ENCODE assay signal across 25 cellular contexts in genomic region chrX:70332600-70332999, GRCh38. TPM values are rescaled to one million over a fixed set of nuclear protein-coding genes. Genes with fewer than 3 reads are reported as not detected.
DNase-seq lines count a peak whose midpoint lies in the region; ATAC-seq, FAIRE-seq and TF ChIP-seq lines count a peak whose summit lies in the region.
"Had no signal": no experiment of that assay in that cellular context is flagged by ENCODE, and none has a peak within 500 bp of the region (broad histone marks: within the 10 kb centered on the region; RNA-seq: fewer than 3 reads in every experiment).

No MANE protein-coding gene starts in this region.

- DNase-seq in BE2C (no peak), HFFc6 (peak; percentile 0), K562 (ENCODE audit: extremely low read depth in 1 of 4, low spot score in 3 of 4) (peak in 3 of 4 experiments; percentile 1 to 11 (median 5)), kidney epithelial cell (ENCODE audit: low read depth) (no peak), NCI-H2029 (lab: John Stamatoyannopoulos, UW) (no peak)
- DNase-seq in stimulated activated CD4-positive, alpha-beta T cell treated with anti-CD3 and anti-CD28 coated beads, Interleukin-1b, Interleukin-23, amount 100 ng/mL, for 48 hours, result no peak
- DNase-seq in activated CD4-positive, CD25-positive, alpha-beta regulatory T cell (lab: John Stamatoyannopoulos, UW), result no peak
- DNase-seq: activated CD4-positive, alpha-beta T cell treated with anti-CD3 and anti-CD28 coated beads for 36 hours; activated CD8-positive, alpha-beta memory T cell treated with anti-CD3 and anti-CD28 coated beads, Interleukin-2, amount 50 U/mL, for 4 hours; activated naive CD4-positive, alpha-beta T cell treated with Interleukin-2 at 50 U/mL for 16 hours; DMS79 treated with DMSO at 0.1 percent for 48 hours; heart left ventricle; islet precursor cell; mesenchymal stem cell; NCI-H1694; NCI-H446; SIG-M5; sigmoid colon; stimulated activated CD4-positive, alpha-beta T cell treated with anti-CD3 and anti-CD28 coated beads, Interleukin-2, amount 100 ng/mL, for 48 hours; testis had no signal

- H3K9me1 ChIP-seq in K562 (ENCODE audit: control insufficient read depth, insufficient read depth, low read length), result no peaks in the 10 kb centered on the region

- H3K4me3 ChIP-seq in BE2C (ENCODE audit: low read depth, low read length) (no peak overlapping the region), K562 (no peak overlapping the region), kidney epithelial cell (ENCODE audit: low read depth, low read length) (no peak overlapping the region)
- H3K4me3 ChIP-seq: esophagus muscularis mucosa, heart left ventricle, sigmoid colon, testis had no signal

- H3K27me3 ChIP-seq in BE2C, result no peaks in the 10 kb centered on the region
- H3K27me3 ChIP-seq in K562 (ENCODE audit: control insufficient read depth in 2 of 2, insufficient read depth in 2 of 2, low read length in 2 of 2), result no peaks in the 10 kb centered on the region
- H3K27me3 ChIP-seq in kidney epithelial cell (ENCODE audit: control insufficient read depth, insufficient read depth, low read length), result no peaks in the 10 kb centered on the region
- H3K27me3 ChIP-seq: esophagus muscularis mucosa, sigmoid colon, testis had no signal

- no peak overlapping the region for H3K4me3 Mint-ChIP-seq in HFFc6
- H3K4me3 Mint-ChIP-seq: activated CD4-positive, alpha-beta T cell treated with anti-CD3 and anti-CD28 coated beads for 36 hours; CD14-positive monocyte; T-helper 2 cell treated with Interferon-gamma antibody and Interleukin-4, amounts not matched to agents 5 μg/mL and 100 μg/mL, for 36 hours had no signal

- H4K20me1 ChIP-seq in K562 (replicated peaks; ENCODE audit: control insufficient read depth, insufficient read depth, low read length), result no peaks in the 10 kb centered on the region

- H3K9me3 ChIP-seq in BE2C, result no peaks in the 10 kb centered on the region
- no peaks in the 10 kb centered on the region for H3K9me3 ChIP-seq in K562 (replicated peaks; ENCODE audit: control insufficient read depth, insufficient read depth, low read depth, low read length)
- H3K9me3 ChIP-seq: esophagus muscularis mucosa, heart left ventricle, sigmoid colon, testis had no signal

- H3K9me3 Mint-ChIP-seq in HFFc6, result no peaks in the 10 kb centered on the region
- H3K9me3 Mint-ChIP-seq: CD14-positive monocyte; T-helper 2 cell treated with Interferon-gamma antibody and Interleukin-4, amounts not matched to agents 5 μg/mL and 100 μg/mL, for 36 hours had no signal

- no peaks in the 10 kb centered on the region for H3K4me1 ChIP-seq in BE2C
- H3K4me1 ChIP-seq in K562 (replicated peaks in 1 of 2; ENCODE audit: control insufficient read depth in 2 of 2, insufficient read depth in 2 of 2, low read length in 2 of 2), result no peaks in the 10 kb centered on the region
- H3K4me1 ChIP-seq: esophagus muscularis mucosa, heart left ventricle, sigmoid colon, testis had no signal

- no peaks in the 10 kb centered on the region for H3K36me3 ChIP-seq in BE2C
- H3K36me3 ChIP-seq in K562 (ENCODE audit: control insufficient read depth, insufficient read depth, low read length), result peaks cover 59% of the 10 kb centered on the region; the same call in 2 of the 3 replicates
- H3K36me3 ChIP-seq in kidney epithelial cell (ENCODE audit: control insufficient read depth, insufficient read depth, low read length), result no peaks in the 10 kb centered on the region
- H3K36me3 ChIP-seq: esophagus muscularis mucosa, heart left ventricle, sigmoid colon had no signal

- H3K9ac ChIP-seq in K562 (ENCODE audit: insufficient read depth in 1 of 2, low read depth in 2 of 2, low read length in 2 of 2), result no peak overlapping the region

- no peaks in the 10 kb centered on the region for H3K79me2 ChIP-seq in K562 (ENCODE audit: control insufficient read depth, insufficient read depth, low read length)

- H3K36me3 Mint-ChIP-seq in HFFc6 (ENCODE audit: low read depth), result peaks cover 5% of the 10 kb centered on the region; the same call in 1 of the 2 replicates

- CTCF ChIA-PET in K562 (lab: Yijun Ruan, JAX; ENCODE audit: low intra/inter-chr PET ratio), result no interaction called here

- ATAC-seq in K562 (peak; percentile 64; the same call in 1 of the 3 replicates), GM21423 (IDR thresholded peaks at IDR 0.05; ENCODE audit: unreplicated experiment) (no peak)
- ATAC-seq: activated CD4-positive, alpha-beta T cell treated with anti-CD3 and anti-CD28 coated beads for 36 hours; heart left ventricle had no signal

- TF ChIP-seq POLR2A in K562 (conservative IDR thresholded peaks at IDR 0.05), result no peak

- no peak overlapping the region for H3K27ac Mint-ChIP-seq in HFFc6
- H3K27ac Mint-ChIP-seq: activated CD4-positive, alpha-beta T cell treated with anti-CD3 and anti-CD28 coated beads for 36 hours; CD14-positive monocyte; T-helper 2 cell treated with Interferon-gamma antibody and Interleukin-4, amounts not matched to agents 5 μg/mL and 100 μg/mL, for 36 hours had no signal

- POLR2A ChIA-PET in K562 (lab: Yijun Ruan, JAX), result interaction anchor here (1.0 kb wide), 1 partner anchor 26 kb away, joined by 6 read pairs; no protein-coding TSS in a partner anchor

- FAIRE-seq in K562 (lab: Jason Lieb, UNC), result no peak

- intact Hi-C loops in K562 (cut with micrococcal nuclease), result no loop called here

- H3K27me3 Mint-ChIP-seq in HFFc6 (ENCODE audit: insufficient read depth), result no peaks in the 10 kb centered on the region
- H3K27me3 Mint-ChIP-seq: activated CD4-positive, alpha-beta T cell treated with anti-CD3 and anti-CD28 coated beads for 36 hours had no signal

- no peaks in the 10 kb centered on the region for H3K4me1 Mint-ChIP-seq in HFFc6 (ENCODE audit: low read depth)

- no peak overlapping the region for H3K4me2 ChIP-seq in K562 (ENCODE audit: insufficient read depth, low read length)

- H3K27ac ChIP-seq in K562 (ENCODE audit: extremely low read depth, low read depth, low read length), result no peak overlapping the region
- H3K27ac ChIP-seq: esophagus muscularis mucosa, heart left ventricle, sigmoid colon, testis had no signal

- no peak for TF ChIP-seq EP300 in K562 (IDR thresholded peaks at IDR 0.05; ENCODE audit: low read length)

- TF ChIP-seq RAD21 in K562 (CRISPR knock-in tag; conservative IDR thresholded peaks at IDR 0.05 in 1 of 2, IDR thresholded peaks at IDR 0.05 in 1 of 2), result no peak

- no TSS peak for BruUV-seq in K562 (replicated peaks; lab: Mats Ljungman, UMichigan)

- in situ Hi-C loops in K562 (cut with MboI), result no loop called here

- 100% methylated on average over 1 of the region's 1 CpG for WGBS in K562 (ENCODE audit: insufficient coverage, low coverage, missing lambda C conversion rate)

- TF ChIP-seq CTCF in BE2C (IDR thresholded peaks at IDR 0.05; ENCODE audit: low read depth, low read length), result peak; percentile 25
- TF ChIP-seq CTCF in HFFc6 (IDR thresholded peaks at IDR 0.05), result no peak
- 0 out of 6 replicates have a peak, but pooled peaks of 1 of the 3 experiments have one; percentile 22 for TF ChIP-seq CTCF in K562 (IDR thresholded peaks at IDR 0.05 in 2 of 3, conservative IDR thresholded peaks at IDR 0.05 in 1 of 3; ENCODE audit: insufficient read depth in 2 of 3, low read depth in 1 of 3, low read length in 3 of 3)
- peak; percentile 8 for TF ChIP-seq CTCF in kidney epithelial cell (IDR thresholded peaks at IDR 0.05; ENCODE audit: insufficient read depth, low read length, poor library complexity, severe bottlenecking)

- no peak overlapping the region for H2AFZ ChIP-seq in K562 (ENCODE audit: low read depth, low read length)

RNA-seq across cellular contexts. Expression of gene KIF4A, which starts 42.7 kb away (rescaled TPM):
- polyA plus RNA-seq in BE2C (2012; ENCODE audit: insufficient read depth, insufficient read length, low read depth), result 4.2 TPM
- 10 to 100 TPM; 10.7 to 30.2 (median 25.8) TPM for total RNA-seq in HFFc6 (2021; fragmentation: NEBNext Ultra II Directional; extraction: Animal tissue kit (Norgen Biotek cat#: 25700))
- total RNA-seq in K562 (2011; cell fraction: chromatin; rRNA removed; ENCODE audit: low replicate concordance), result 20.6 and 48.9 TPM in 2 replicates
- total RNA-seq in K562 (2011; cell fraction: nucleolus; rRNA removed), result 17.0 and 22.0 TPM in 2 replicates
- 20.2 and 25.5 TPM in 2 replicates for total RNA-seq in K562 (2011; cell fraction: nucleoplasm; rRNA removed)
- total RNA-seq in K562 (2014; rRNA removed) (26.7 and 27.3 TPM in 2 replicates), K562 (2014; rRNA removed; fragmentation: Illumina TruSeq; extraction: Trizol) (35.9 and 38.3 TPM in 2 replicates), K562 (2015; rRNA removed; fragmentation: Illumina TruSeq; extraction: Trizol) (36.2 and 40.0 TPM in 2 replicates), K562 (2021) (35.4 and 40.3 TPM in 2 replicates), kidney epithelial cell (3.4 and 4.8 TPM in 2 replicates)
- polyA plus RNA-seq in K562 (2011; rRNA removed) (27.9 and 42.7 TPM in 2 replicates), K562 (2014; fragmentation: Illumina TruSeq; extraction: Trizol) (36.8 and 42.0 TPM in 2 replicates), K562 (2014; fragmentation: Nextera tagmentation; extraction: Ambion mirVana) (10 to 100 TPM; 13.0 to 24.6 TPM), K562 (2014; rRNA removed) (27.2 and 30.2 TPM in 2 replicates)
- polyA plus RNA-seq in K562 (2011; cell fraction: cytosol; rRNA removed), result 11.0 and 16.8 TPM in 2 replicates
- polyA plus RNA-seq in K562 (2011; cell fraction: nucleus; rRNA removed), result 15.6 and 16.9 TPM in 2 replicates
- polyA plus RNA-seq in K562 (2012), result 24.9 and 27.8 TPM in 2 replicates
- 52.0 and 63.4 TPM in 2 replicates for polyA minus RNA-seq in K562 (2011; rRNA and poly(A)+ RNA removed)
- 14.4 and 18.4 TPM in 2 replicates for polyA minus RNA-seq in K562 (2011; cell fraction: cytosol; rRNA and poly(A)+ RNA removed)
- 14.7 and 22.2 TPM in 2 replicates for polyA minus RNA-seq in K562 (2011; cell fraction: nucleus; rRNA and poly(A)+ RNA removed)

RNA-seq across cellular contexts. Expression of gene PDZD11, which starts 42.9 kb away (rescaled TPM):
- 54.2 TPM for polyA plus RNA-seq in BE2C (2012; ENCODE audit: insufficient read depth, insufficient read length, low read depth)
- 10 to 100 TPM; 72.7 to 89.5 (median 87.1) TPM for total RNA-seq in HFFc6 (2021; fragmentation: NEBNext Ultra II Directional; extraction: Animal tissue kit (Norgen Biotek cat#: 25700))
- 16.8 and 19.6 TPM in 2 replicates for total RNA-seq in K562 (2011; cell fraction: chromatin; rRNA removed; ENCODE audit: low replicate concordance)
- total RNA-seq in K562 (2011; cell fraction: nucleolus; rRNA removed), result 16.8 and 18.0 TPM in 2 replicates
- total RNA-seq in K562 (2011; cell fraction: nucleoplasm; rRNA removed), result 19.8 and 20.3 TPM in 2 replicates
- 20.7 and 21.9 TPM in 2 replicates for total RNA-seq in K562 (2014; rRNA removed)
- total RNA-seq in K562 (2014; rRNA removed; fragmentation: Illumina TruSeq; extraction: Trizol), result 32.5 and 34.5 TPM in 2 replicates
- total RNA-seq in K562 (2015; rRNA removed; fragmentation: Illumina TruSeq; extraction: Trizol), result 24.7 and 28.6 TPM in 2 replicates
- total RNA-seq in K562 (2021), result 25.0 and 25.1 TPM in 2 replicates
- polyA plus RNA-seq in K562 (2011; rRNA removed), result 44.2 and 67.1 TPM in 2 replicates
- polyA plus RNA-seq in K562 (2011; cell fraction: cytosol; rRNA removed), result 47.0 and 47.2 TPM in 2 replicates
- polyA plus RNA-seq in K562 (2011; cell fraction: nucleus; rRNA removed), result 37.9 and 46.2 TPM in 2 replicates
- 37.1 and 42.1 TPM in 2 replicates for polyA plus RNA-seq in K562 (2012)
- polyA plus RNA-seq in K562 (2014; fragmentation: Illumina TruSeq; extraction: Trizol), result 45.6 and 52.9 TPM in 2 replicates
- polyA plus RNA-seq in K562 (2014; fragmentation: Nextera tagmentation; extraction: Ambion mirVana), result 100 to 1,000 TPM in 1 of 2 experiments, 10 to 100 TPM in 1; 93.7 to 109 TPM
- 36.4 and 42.2 TPM in 2 replicates for polyA plus RNA-seq in K562 (2014; rRNA removed)
- polyA minus RNA-seq in K562 (2011; rRNA and poly(A)+ RNA removed), result 49.2 and 64.8 TPM in 2 replicates
- polyA minus RNA-seq in K562 (2011; cell fraction: cytosol; rRNA and poly(A)+ RNA removed), result 14.5 and 18.7 TPM in 2 replicates
- 6.7 and 12.6 TPM in 2 replicates for polyA minus RNA-seq in K562 (2011; cell fraction: nucleus; rRNA and poly(A)+ RNA removed)
- 31.5 and 48.4 TPM in 2 replicates for total RNA-seq in kidney epithelial cell

RNA-seq across cellular contexts. Expression of gene RAB41, which starts 50.6 kb away (rescaled TPM):
- polyA plus RNA-seq in BE2C (2012; ENCODE audit: insufficient read depth, insufficient read length, low read depth), result 1.2 TPM
- total RNA-seq in HFFc6 (2021; fragmentation: NEBNext Ultra II Directional; extraction: Animal tissue kit (Norgen Biotek cat#: 25700)), result not detected
- not detected in 2 replicates for total RNA-seq in K562 (2011; cell fraction: chromatin; rRNA removed; ENCODE audit: low replicate concordance)
- not detected in 2 replicates for total RNA-seq in K562 (2011; cell fraction: nucleolus; rRNA removed)
- not detected in 2 replicates for total RNA-seq in K562 (2011; cell fraction: nucleoplasm; rRNA removed)
- total RNA-seq in K562 (2014; rRNA removed) (not detected in 2 replicates), K562 (2014; rRNA removed; fragmentation: Illumina TruSeq; extraction: Trizol) (not detected in 2 replicates), K562 (2015; rRNA removed; fragmentation: Illumina TruSeq; extraction: Trizol) (not detected in 2 replicates), K562 (2021) (not detected in 2 replicates), kidney epithelial cell (not detected in 2 replicates)
- polyA plus RNA-seq in K562 (2011; rRNA removed) (not detected in 2 replicates), K562 (2014; fragmentation: Illumina TruSeq; extraction: Trizol) (not detected in 2 replicates), K562 (2014; fragmentation: Nextera tagmentation; extraction: Ambion mirVana) (under 1 TPM in 1 of 2 experiments, not detected in 1; 0.08 TPM), K562 (2014; rRNA removed) (not detected in 2 replicates)
- polyA plus RNA-seq in K562 (2011; cell fraction: cytosol; rRNA removed), result not detected in 2 replicates
- not detected in 2 replicates for polyA plus RNA-seq in K562 (2011; cell fraction: nucleus; rRNA removed)
- 0.12 TPM in 1 of 2 replicates, not detected in the other for polyA plus RNA-seq in K562 (2012)
- not detected in 2 replicates for polyA minus RNA-seq in K562 (2011; rRNA and poly(A)+ RNA removed)
- not detected in 2 replicates for polyA minus RNA-seq in K562 (2011; cell fraction: cytosol; rRNA and poly(A)+ RNA removed)
- polyA minus RNA-seq in K562 (2011; cell fraction: nucleus; rRNA and poly(A)+ RNA removed), result not detected in 2 replicates
- total RNA-seq: activated CD4-positive, alpha-beta T cell treated with anti-CD3 and anti-CD28 coated beads for 36 hours; dermis microvascular lymphatic vessel endothelial cell; esophagus muscularis mucosa; heart left ventricle; sigmoid colon had no signal
- polyA plus RNA-seq: CD14-positive monocyte, heart left ventricle had no signal

Comparison
In these comparisons a context has a peak if more than half of its experiments do, and no peak if none do; other contexts are left out.
1. DNase-seq: peak in HFFc6 (single experiment) and K562 (3 of 4); none in BE2C (single experiment), kidney epithelial cell (single experiment), NCI-H2029 (single experiment), stimulated activated CD4-positive, alpha-beta T cell treated with anti-CD3 and anti-CD28 coated beads, Interleukin-1b, Interleukin-23, amount 100 ng/mL, for 48 hours (single experiment) and activated CD4-positive, CD25-positive, alpha-beta regulatory T cell (0 of 4).